Comparison of ENCODE assay signal across 8 cellular contexts in the genomic region with DNA sequence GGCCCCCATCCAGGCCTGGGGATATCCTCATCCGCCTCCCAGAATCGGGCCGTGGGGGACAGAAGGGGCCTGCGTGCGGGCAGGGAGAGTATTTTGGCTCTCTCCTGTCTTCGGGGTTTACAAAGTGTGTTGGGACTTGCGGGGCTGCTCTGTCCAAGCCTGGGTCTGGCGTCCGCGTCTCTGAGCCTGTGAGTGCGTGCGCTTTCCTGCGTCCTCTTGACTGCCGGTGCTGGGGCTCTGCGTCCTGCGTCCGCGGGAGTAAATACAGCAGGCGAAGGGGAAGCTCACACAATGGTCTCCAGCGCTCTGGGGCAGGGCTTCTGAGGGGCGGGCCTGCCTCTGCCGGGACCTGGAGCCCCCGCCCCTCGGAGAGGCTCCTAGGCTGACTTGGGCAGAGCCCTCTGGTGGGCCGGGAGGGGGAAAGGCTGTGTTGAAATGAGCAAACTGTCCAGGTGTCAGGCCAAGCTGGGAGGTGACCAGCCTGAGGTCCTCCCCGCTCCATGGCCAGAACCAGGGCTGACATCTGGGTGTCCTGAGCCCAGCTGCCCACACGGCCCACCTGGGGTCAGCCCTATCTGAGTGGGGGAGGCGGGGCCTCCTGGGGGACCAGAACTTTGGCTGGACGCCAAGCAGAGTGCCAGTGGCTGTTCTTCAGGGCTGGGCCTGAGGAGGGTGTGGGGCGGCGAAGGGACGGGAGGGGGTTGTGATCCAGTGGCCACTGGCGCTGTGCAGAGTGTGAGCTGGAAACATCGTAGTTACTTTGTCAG.
DNase-seq lines count a peak whose midpoint lies in the region; ATAC-seq, FAIRE-seq and TF ChIP-seq lines count a peak whose summit lies in the region.

No MANE protein-coding gene starts in this region.

- H3K36me3 ChIP-seq in mucosa of rectum (ENCODE audit: control insufficient read depth in 2 of 2, insufficient read depth in 2 of 2, low read length in 2 of 2): no peaks in the 10 kb centered on the region

- no peaks in the 10 kb centered on the region for H3K9me3 Mint-ChIP-seq in stimulated activated effector memory CD8-positive, alpha-beta T cell treated with anti-CD3 and anti-CD28 coated beads, Interleukin-12 subunit alpha, Interleukin-12 subunit beta, amount 100 ng/mL, for 72 hours

- H3K27ac ChIP-seq in mucosa of rectum (ENCODE audit: low read depth in 2 of 2, low read length in 2 of 2): peak overlapping the region; percentile 83 to 89

- H3K4me1 Mint-ChIP-seq in stimulated activated effector memory CD8-positive, alpha-beta T cell treated with anti-CD3 and anti-CD28 coated beads, Interleukin-12 subunit alpha, Interleukin-12 subunit beta, amount 100 ng/mL, for 72 hours: peaks cover 70% of the 10 kb centered on the region

- H3K36me3 Mint-ChIP-seq in stimulated activated effector memory CD8-positive, alpha-beta T cell treated with anti-CD3 and anti-CD28 coated beads, Interleukin-12 subunit alpha, Interleukin-12 subunit beta, amount 100 ng/mL, for 72 hours: peaks cover 27% of the 10 kb centered on the region

- DNase-seq in GDM1 (lab: John Stamatoyannopoulos, UW) (peak; percentile 52), NCI-H510A (lab: John Stamatoyannopoulos, UW) (peak; percentile 91), erythroblast (lab: John Stamatoyannopoulos, UW) (peak; percentile 46 to 72), H54 (ENCODE audit: insufficient read length, low spot score) (no peak)
- DNase-seq in activated T-cell treated with anti-CD3 and anti-CD28 coated beads, Interleukin-2, amount 50 U/mL, for 48 hours: peak; percentile 81 to 87
- peak; percentile 57 to 83 for DNase-seq in stimulated activated effector memory CD8-positive, alpha-beta T cell treated with anti-CD3 and anti-CD28 coated beads, Interleukin-12 subunit alpha, Interleukin-12 subunit beta, amount 100 ng/mL, for 72 hours (ENCODE audit: low spot score in 2 of 2)

- H3K4me3 ChIP-seq in mucosa of rectum (ENCODE audit: low read length in 2 of 2): peak overlapping the region; percentile 67 to 78

- H3K4me3 Mint-ChIP-seq in stimulated activated effector memory CD8-positive, alpha-beta T cell treated with anti-CD3 and anti-CD28 coated beads, Interleukin-12 subunit alpha, Interleukin-12 subunit beta, amount 100 ng/mL, for 72 hours: peak overlapping the region; percentile 88

- no peaks in the 10 kb centered on the region for H3K27me3 ChIP-seq in mucosa of rectum (ENCODE audit: control insufficient read depth in 2 of 2, insufficient read depth in 2 of 2, low read length in 2 of 2)

- H3K4me1 ChIP-seq in mucosa of rectum (ENCODE audit: control insufficient read depth in 2 of 2, insufficient read depth in 2 of 2, low read length in 2 of 2): peaks cover 33 to 50% of the 10 kb centered on the region in 2 donors

- H3K9ac ChIP-seq in mucosa of rectum (ENCODE audit: low read depth in 1 of 2, low read length in 2 of 2): peak overlapping the region; percentile 65 to 68

- ATAC-seq in stimulated activated effector memory CD8-positive, alpha-beta T cell treated with anti-CD3 and anti-CD28 coated beads, Interleukin-12 subunit alpha, Interleukin-12 subunit beta, amount 100 ng/mL, for 72 hours: peak; percentile 82
- no peak for ATAC-seq in GM18520 (IDR thresholded peaks at IDR 0.05; ENCODE audit: unreplicated experiment)

- no peaks in the 10 kb centered on the region for H3K9me3 ChIP-seq in mucosa of rectum (ENCODE audit: control insufficient read depth in 2 of 2, low read length in 2 of 2)

- no peak for FAIRE-seq in H54 (lab: Jason Lieb, UNC)

- H3K27ac Mint-ChIP-seq in stimulated activated effector memory CD8-positive, alpha-beta T cell treated with anti-CD3 and anti-CD28 coated beads, Interleukin-12 subunit alpha, Interleukin-12 subunit beta, amount 100 ng/mL, for 72 hours: peak overlapping the region; percentile 85

- TF ChIP-seq POLR2A in erythroblast (IDR thresholded peaks at IDR 0.05; ENCODE audit: low read length) (peak; percentile 17), H54 (IDR thresholded peaks at IDR 0.05; ENCODE audit: low read depth, low read length) (no peak)
